ENCODE assay signal across 1 cellular context in genomic region chr19:42219812-42220750, GRCh38.
TF ChIP-seq lines count a peak whose summit lies in the region.

A gene with protein sequence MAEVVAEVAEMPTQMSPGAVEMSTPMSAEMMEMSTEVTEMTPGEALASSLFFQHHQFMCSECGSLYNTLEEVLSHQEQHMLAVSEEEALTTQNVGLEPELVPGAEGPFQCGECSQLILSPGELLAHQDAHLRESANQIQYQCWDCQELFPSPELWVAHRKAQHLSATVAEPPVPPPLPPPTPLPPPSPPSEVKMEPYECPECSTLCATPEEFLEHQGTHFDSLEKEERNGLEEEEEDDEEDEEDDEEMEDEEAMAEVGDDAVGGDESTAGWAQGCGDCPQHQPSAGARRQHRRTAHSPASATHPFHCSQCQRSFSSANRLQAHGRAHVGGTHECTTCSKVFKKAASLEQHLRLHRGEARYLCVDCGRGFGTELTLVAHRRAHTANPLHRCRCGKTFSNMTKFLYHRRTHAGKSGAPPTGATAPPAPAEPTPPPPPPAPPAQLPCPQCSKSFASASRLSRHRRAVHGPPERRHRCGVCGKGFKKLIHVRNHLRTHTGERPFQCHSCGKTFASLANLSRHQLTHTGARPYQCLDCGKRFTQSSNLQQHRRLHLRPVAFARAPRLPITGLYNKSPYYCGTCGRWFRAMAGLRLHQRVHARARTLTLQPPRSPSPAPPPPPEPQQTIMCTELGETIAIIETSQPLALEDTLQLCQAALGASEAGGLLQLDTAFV (plus strand): TSS chr19:42220312. CDS start chr19:42224404, 4,092 bp downstream.

TF ChIP-seq in HepG2, 621 proteins besides CTCF, POLR2A, EP300 and RAD21 (continued from another document and continues in another):
- TF ChIP-seq UBTF (CRISPR knock-in tag; IDR thresholded peaks at IDR 0.05) = peak; percentile 73
- peak; percentile 57; the same call in 1 of the 2 replicates for TF ChIP-seq POGK (CRISPR knock-in tag; conservative IDR thresholded peaks at IDR 0.05)
- peak; percentile 36; the same call in 1 of the 2 replicates for TF ChIP-seq REPIN1 (CRISPR knock-in tag; IDR thresholded peaks at IDR 0.05; ENCODE audit: borderline replicate concordance, low read depth)
- no peak for TF ChIP-seq TBP (CRISPR knock-in tag; IDR thresholded peaks at IDR 0.05)
- peak; percentile 70; the same call in 1 of the 2 replicates for TF ChIP-seq KMT2A (CRISPR knock-in tag; IDR thresholded peaks at IDR 0.05)
- 0 out of 2 replicates have a peak, but pooled peaks have one; percentile 41 for TF ChIP-seq ELF3 (CRISPR knock-in tag; IDR thresholded peaks at IDR 0.05)
- TF ChIP-seq, protein P1, sequence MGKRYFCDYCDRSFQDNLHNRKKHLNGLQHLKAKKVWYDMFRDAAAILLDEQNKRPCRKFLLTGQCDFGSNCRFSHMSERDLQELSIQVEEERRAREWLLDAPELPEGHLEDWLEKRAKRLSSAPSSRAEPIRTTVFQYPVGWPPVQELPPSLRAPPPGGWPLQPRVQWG (CRISPR knock-in tag; IDR thresholded peaks at IDR 0.05; ENCODE audit: borderline replicate concordance, low read depth) = no peak
- TF ChIP-seq, protein P2, sequence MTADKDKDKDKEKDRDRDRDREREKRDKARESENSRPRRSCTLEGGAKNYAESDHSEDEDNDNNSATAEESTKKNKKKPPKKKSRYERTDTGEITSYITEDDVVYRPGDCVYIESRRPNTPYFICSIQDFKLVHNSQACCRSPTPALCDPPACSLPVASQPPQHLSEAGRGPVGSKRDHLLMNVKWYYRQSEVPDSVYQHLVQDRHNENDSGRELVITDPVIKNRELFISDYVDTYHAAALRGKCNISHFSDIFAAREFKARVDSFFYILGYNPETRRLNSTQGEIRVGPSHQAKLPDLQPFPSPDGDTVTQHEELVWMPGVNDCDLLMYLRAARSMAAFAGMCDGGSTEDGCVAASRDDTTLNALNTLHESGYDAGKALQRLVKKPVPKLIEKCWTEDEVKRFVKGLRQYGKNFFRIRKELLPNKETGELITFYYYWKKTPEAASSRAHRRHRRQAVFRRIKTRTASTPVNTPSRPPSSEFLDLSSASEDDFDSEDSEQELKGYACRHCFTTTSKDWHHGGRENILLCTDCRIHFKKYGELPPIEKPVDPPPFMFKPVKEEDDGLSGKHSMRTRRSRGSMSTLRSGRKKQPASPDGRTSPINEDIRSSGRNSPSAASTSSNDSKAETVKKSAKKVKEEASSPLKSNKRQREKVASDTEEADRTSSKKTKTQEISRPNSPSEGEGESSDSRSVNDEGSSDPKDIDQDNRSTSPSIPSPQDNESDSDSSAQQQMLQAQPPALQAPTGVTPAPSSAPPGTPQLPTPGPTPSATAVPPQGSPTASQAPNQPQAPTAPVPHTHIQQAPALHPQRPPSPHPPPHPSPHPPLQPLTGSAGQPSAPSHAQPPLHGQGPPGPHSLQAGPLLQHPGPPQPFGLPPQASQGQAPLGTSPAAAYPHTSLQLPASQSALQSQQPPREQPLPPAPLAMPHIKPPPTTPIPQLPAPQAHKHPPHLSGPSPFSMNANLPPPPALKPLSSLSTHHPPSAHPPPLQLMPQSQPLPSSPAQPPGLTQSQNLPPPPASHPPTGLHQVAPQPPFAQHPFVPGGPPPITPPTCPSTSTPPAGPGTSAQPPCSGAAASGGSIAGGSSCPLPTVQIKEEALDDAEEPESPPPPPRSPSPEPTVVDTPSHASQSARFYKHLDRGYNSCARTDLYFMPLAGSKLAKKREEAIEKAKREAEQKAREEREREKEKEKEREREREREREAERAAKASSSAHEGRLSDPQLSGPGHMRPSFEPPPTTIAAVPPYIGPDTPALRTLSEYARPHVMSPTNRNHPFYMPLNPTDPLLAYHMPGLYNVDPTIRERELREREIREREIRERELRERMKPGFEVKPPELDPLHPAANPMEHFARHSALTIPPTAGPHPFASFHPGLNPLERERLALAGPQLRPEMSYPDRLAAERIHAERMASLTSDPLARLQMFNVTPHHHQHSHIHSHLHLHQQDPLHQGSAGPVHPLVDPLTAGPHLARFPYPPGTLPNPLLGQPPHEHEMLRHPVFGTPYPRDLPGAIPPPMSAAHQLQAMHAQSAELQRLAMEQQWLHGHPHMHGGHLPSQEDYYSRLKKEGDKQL (CRISPR knock-in tag; IDR thresholded peaks at IDR 0.05; ENCODE audit: low read depth) = 0 out of 2 replicates have a peak, but pooled peaks have one; percentile 40
- TF ChIP-seq ZNF383 (CRISPR knock-in tag; IDR thresholded peaks at IDR 0.05; ENCODE audit: borderline replicate concordance) = no peak
- TF ChIP-seq ZNF788 (CRISPR knock-in tag; IDR thresholded peaks at IDR 0.05; ENCODE audit: borderline replicate concordance) = peak; percentile 79; the same call in 1 of the 2 replicates
- TF ChIP-seq ZXDC (CRISPR knock-in tag; IDR thresholded peaks at IDR 0.05) = no peak
- TF ChIP-seq ZNF704 (CRISPR knock-in tag; IDR thresholded peaks at IDR 0.05; ENCODE audit: borderline replicate concordance) = no peak
- TF ChIP-seq DMAP1 (CRISPR knock-in tag; IDR thresholded peaks at IDR 0.05) = peak; percentile 76; the same call in 1 of the 2 replicates
- 0 out of 2 replicates have a peak, but pooled peaks have one; percentile 15 for TF ChIP-seq AKNA (CRISPR knock-in tag; IDR thresholded peaks at IDR 0.05; ENCODE audit: borderline replicate concordance)
- TF ChIP-seq HOXA3 (CRISPR knock-in tag; IDR thresholded peaks at IDR 0.05) = peak; percentile 74; the same call in 1 of the 2 replicates
- TF ChIP-seq, protein P3, sequence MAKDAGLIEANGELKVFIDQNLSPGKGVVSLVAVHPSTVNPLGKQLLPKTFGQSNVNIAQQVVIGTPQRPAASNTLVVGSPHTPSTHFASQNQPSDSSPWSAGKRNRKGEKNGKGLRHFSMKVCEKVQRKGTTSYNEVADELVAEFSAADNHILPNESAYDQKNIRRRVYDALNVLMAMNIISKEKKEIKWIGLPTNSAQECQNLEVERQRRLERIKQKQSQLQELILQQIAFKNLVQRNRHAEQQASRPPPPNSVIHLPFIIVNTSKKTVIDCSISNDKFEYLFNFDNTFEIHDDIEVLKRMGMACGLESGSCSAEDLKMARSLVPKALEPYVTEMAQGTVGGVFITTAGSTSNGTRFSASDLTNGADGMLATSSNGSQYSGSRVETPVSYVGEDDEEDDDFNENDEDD (CRISPR knock-in tag; IDR thresholded peaks at IDR 0.05; ENCODE audit: borderline replicate concordance) = peak; percentile 75; the same call in 1 of the 2 replicates
- peak; percentile 69 for TF ChIP-seq ZNF768 (CRISPR knock-in tag; IDR thresholded peaks at IDR 0.05)
- no peak for TF ChIP-seq ZNF567 (CRISPR knock-in tag; IDR thresholded peaks at IDR 0.05; ENCODE audit: borderline replicate concordance)
- TF ChIP-seq NR2C2 (CRISPR knock-in tag; IDR thresholded peaks at IDR 0.05; ENCODE audit: borderline replicate concordance) = peak; percentile 19; the same call in 1 of the 2 replicates
- peak; percentile 74 for TF ChIP-seq SP2 (CRISPR knock-in tag; IDR thresholded peaks at IDR 0.05)
